Comparison of ENCODE assay signal across 9 cellular contexts in genomic region chr2:190470256-190470826, GRCh38.
DNase-seq lines count a peak whose midpoint lies in the region; ATAC-seq, FAIRE-seq and TF ChIP-seq lines count a peak whose summit lies in the region.
"Had no signal": no experiment of that assay in that cellular context is flagged by ENCODE, and none has a peak within 500 bp of the region (broad histone marks: within the 10 kb centered on the region; RNA-seq: fewer than 3 reads in every experiment).

No MANE protein-coding gene starts in this region.

- BruUV-seq in GM12878 (replicated peaks; lab: Mats Ljungman, UMichigan): no TSS peak

- no peak for ATAC-seq in activated naive CD4-positive, alpha-beta T cell treated with anti-CD3 and anti-CD28 coated beads, Interleukin-2, amount 50 U/mL, for 72 hours
- no peak for ATAC-seq in GM12878
- ATAC-seq in lung (ENCODE audit: insufficient read depth, low FRiP score): no peak
- no peak for ATAC-seq in GM19452 (IDR thresholded peaks at IDR 0.05; ENCODE audit: unreplicated experiment)

- DNase-seq in activated naive CD4-positive, alpha-beta T cell treated with anti-CD3 and anti-CD28 coated beads, Interleukin-2, amount 50 U/mL, for 72 hours (ENCODE audit: low spot score in 2 of 2): no peak
- DNase-seq in activated naive CD4-positive, alpha-beta T cell treated with Interleukin-2 at 50 U/mL for 16 hours: no peak
- DNase-seq in GM12878 (ENCODE audit: low read depth, low spot score): no peak
- DNase-seq in lung (ENCODE audit: low spot score): no peak
- no peak for DNase-seq in transverse colon
- no peak for DNase-seq in COLO829 (ENCODE audit: low spot score)
- no peak for DNase-seq in NCI-H774 (lab: John Stamatoyannopoulos, UW)

- H3K36me3 Mint-ChIP-seq in activated naive CD4-positive, alpha-beta T cell treated with anti-CD3 and anti-CD28 coated beads, Interleukin-2, amount 50 U/mL, for 72 hours: peaks cover 21 to 54% of the 10 kb centered on the region in 2 donors

- TF ChIP-seq RAD21 in GM12878 (IDR thresholded peaks at IDR 0.05; ENCODE audit: insufficient read depth, low read depth, low read length): no peak

- 97% methylated on average over 5 of the region's 5 CpGs for WGBS in GM12878 (ENCODE audit: insufficient coverage, insufficient replicate concordance, low lambda C conversion rate, missing lambda C conversion rate)
- WGBS in lung, 2 donors: 70 to 84% methylated on average over 5 of the region's 5 CpGs
- 70 to 75% methylated on average over 5 of the region's 5 CpGs for WGBS in transverse colon (ENCODE audit: low coverage in 1 of 2), 2 donors

- TF ChIP-seq EP300 in GM12878 (IDR thresholded peaks at IDR 0.05; ENCODE audit: borderline replicate concordance in 1 of 2, control insufficient read depth in 1 of 2, low read depth in 2 of 2, low read length in 2 of 2) (no peak), transverse colon (IDR thresholded peaks at IDR 0.05; ENCODE audit: low read depth) (no peak)

- TF ChIP-seq POLR2A in GM12878 (IDR thresholded peaks at IDR 0.05; ENCODE audit: low read depth, low read length): no peak
- TF ChIP-seq POLR2A in transverse colon (IDR thresholded peaks at IDR 0.05): no peak

- peak overlapping the region; percentile 5 to 87 for H3K27ac Mint-ChIP-seq in activated naive CD4-positive, alpha-beta T cell treated with anti-CD3 and anti-CD28 coated beads, Interleukin-2, amount 50 U/mL, for 72 hours

- H3K9me3 ChIP-seq in GM12878 (replicated peaks; ENCODE audit: control insufficient read depth, insufficient read depth, low read length) (no peaks in the 10 kb centered on the region; the same call in 1 of the 3 replicates), lung (ENCODE audit: control insufficient read depth in 2 of 2, insufficient read depth in 1 of 2, low read length in 1 of 2) (no peaks in the 10 kb centered on the region), transverse colon (no peaks in the 10 kb centered on the region)

- RAD21 ChIA-PET in GM12878 (lab: Charles Lee; ENCODE audit: unreplicated experiment): interaction anchor here (1.4 kb wide), 1 partner anchor 11 kb away, joined by 4 read pairs; no protein-coding TSS in a partner anchor

- POLR2A ChIA-PET in GM12878 (lab: Charles Lee): interaction anchor here (0.5 kb wide), 2 partner anchors 59 to 538 kb away, joined by 4 to 12 read pairs; no protein-coding TSS in a partner anchor

- H3K36me3 ChIP-seq in GM12878 (ENCODE audit: control insufficient read depth in 2 of 2, insufficient read depth in 2 of 2, low read length in 1 of 2): peaks cover 0 to 5% of the 10 kb centered on the region in 2 experiments; a peak in 2 of 4 replicates
- peaks cover 0 to 2% of the 10 kb centered on the region in 2 donors for H3K36me3 ChIP-seq in lung (ENCODE audit: control insufficient read depth in 2 of 2, insufficient read depth in 2 of 2, low read length in 2 of 2)
- peaks cover 0 to 7% (median 0%) of the 10 kb centered on the region in 4 donors for H3K36me3 ChIP-seq in transverse colon

- no peak overlapping the region for H3K4me2 ChIP-seq in GM12878 (ENCODE audit: control insufficient read depth, insufficient read depth)

- peaks cover 7 to 18% of the 10 kb centered on the region in 2 donors for H3K9me3 Mint-ChIP-seq in activated naive CD4-positive, alpha-beta T cell treated with anti-CD3 and anti-CD28 coated beads, Interleukin-2, amount 50 U/mL, for 72 hours

- no peak for FAIRE-seq in GM12878 (lab: Jason Lieb, UNC)
- FAIRE-seq: GM18507 had no signal

- in situ Hi-C loops in GM12878 (cut with MboI) (no loop called here), transverse colon (cut with MboI; ENCODE audit: low pct_ligation_motif_present in 1 of 4, low pct_unique_long_range_greater_than_20kb in 1 of 4, low sequenced_read_pairs in 3 of 4) (no loop called here)

- CTCF ChIA-PET in GM12878 (lab: Yijun Ruan, JAX): interaction anchor here (0.7 to 1.2 kb wide), 8 partner anchors 11 to 783 kb away, joined by 3 read pairs; no protein-coding TSS in a partner anchor

- peak overlapping the region; percentile 82 for H3K27ac ChIP-seq in GM12878 (ENCODE audit: control insufficient read depth, insufficient read depth)
- peak overlapping the region; percentile 40 to 70 for H3K27ac ChIP-seq in lung (ENCODE audit: low read depth in 1 of 2, low read length in 1 of 2)
- peak overlapping the region; percentile 76 to 85 (median 82) for H3K27ac ChIP-seq in transverse colon

- H3K4me3 ChIP-seq in GM12878 (no peak overlapping the region), lung (no peak overlapping the region), transverse colon (no peak overlapping the region)

- H2AFZ ChIP-seq in GM12878 (ENCODE audit: control insufficient read depth, low read depth, low read length): no peak overlapping the region

- no peak for TF ChIP-seq CTCF in GM12878 (IDR thresholded peaks at IDR 0.05 in 2 of 3, conservative IDR thresholded peaks at IDR 0.05 in 1 of 3; ENCODE audit: control insufficient read depth in 2 of 3, extremely low read depth in 1 of 3, insufficient read depth in 1 of 3, low read depth in 3 of 3, low read length in 3 of 3)
- TF ChIP-seq CTCF in lung (IDR thresholded peaks at IDR 0.05; ENCODE audit: control extremely low read depth, extremely low read depth): no peak
- TF ChIP-seq CTCF in transverse colon (IDR thresholded peaks at IDR 0.05): no peak

- SMC1A ChIA-PET in GM12878 (lab: Charles Lee; ENCODE audit: uncharacterized antibody, unreplicated experiment): interaction anchor here (0.6 to 1.6 kb wide), 9 partner anchors 11 to 90 kb away, joined by 3 to 9 read pairs (median 3); no protein-coding TSS in a partner anchor

- intact Hi-C loops in GM12878 (cut with micrococcal nuclease; ENCODE audit: unreplicated experiment): no loop called here
- intact Hi-C loops in transverse colon (cut with DNase I; ENCODE audit: low total_unique reads): no loop called here

- no peak overlapping the region for H3K9ac ChIP-seq in GM12878 (ENCODE audit: control insufficient read depth, insufficient read depth, low read length)

- H4K20me1 ChIP-seq in GM12878 (ENCODE audit: control insufficient read depth, insufficient read depth): no peaks in the 10 kb centered on the region

- peaks cover 34% of the 10 kb centered on the region for H3K79me2 ChIP-seq in GM12878 (ENCODE audit: control insufficient read depth, insufficient read depth, low read length)

- H3K27me3 ChIP-seq in GM12878 (replicated peaks in 1 of 2; ENCODE audit: control insufficient read depth in 2 of 2, insufficient read depth in 2 of 2, low read length in 1 of 2) (no peaks in the 10 kb centered on the region), lung (ENCODE audit: control insufficient read depth, insufficient read depth) (no peaks in the 10 kb centered on the region), transverse colon (no peaks in the 10 kb centered on the region)

- H3K4me1 ChIP-seq in GM12878 (ENCODE audit: control insufficient read depth, insufficient read depth, low read length) (peaks cover 48% of the 10 kb centered on the region), lung (ENCODE audit: control insufficient read depth in 2 of 2, insufficient read depth in 2 of 2, low read length in 2 of 2) (peaks cover 9 to 10% of the 10 kb centered on the region in 2 donors), transverse colon (peaks cover 37 to 53% (median 43%) of the 10 kb centered on the region in 4 donors)

TF ChIP-seq in GM12878, 131 proteins besides CTCF, POLR2A, EP300 and RAD21:
- TF ChIP-seq TCF12 (IDR thresholded peaks at IDR 0.05; ENCODE audit: low read depth, low read length): no peak
- no peak for TF ChIP-seq HDAC6 (IDR thresholded peaks at IDR 0.05; ENCODE audit: unreplicated experiment)
